Comparison of ENCODE assay signal across 16 cellular contexts in the genomic region with DNA sequence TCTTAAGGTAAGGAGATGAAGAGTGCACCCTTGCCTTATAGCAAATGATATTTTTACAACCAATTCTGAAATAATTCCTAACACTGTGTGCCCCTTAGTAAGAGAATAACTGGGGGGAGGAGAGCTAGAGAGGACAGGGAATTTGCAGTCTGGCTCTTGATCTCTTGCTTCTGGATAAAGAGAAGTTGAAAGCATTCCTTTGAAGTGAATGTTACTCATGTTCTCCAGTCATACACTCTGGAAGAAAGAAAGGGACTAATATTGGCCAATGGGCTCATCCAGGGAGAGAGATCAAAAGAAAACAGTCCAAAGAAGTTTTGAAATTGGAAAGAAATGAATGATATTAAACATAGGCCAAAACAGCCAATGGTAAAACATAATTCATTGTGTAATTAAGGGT. TPM values are rescaled to one million over a fixed set of nuclear protein-coding genes. Genes with fewer than 3 reads are reported as not detected.
DNase-seq lines count a peak whose midpoint lies in the region; ATAC-seq and TF ChIP-seq lines count a peak whose summit lies in the region.
"Had no signal": no experiment of that assay in that cellular context is flagged by ENCODE, and none has a peak within 500 bp of the region (broad histone marks: within the 10 kb centered on the region; RNA-seq: fewer than 3 reads in every experiment).

No MANE protein-coding gene starts in this region.

- H2BK12ac ChIP-seq in mesenchymal stem cell (ENCODE audit: low read length in 2 of 2), result no peak overlapping the region

- no peak overlapping the region for H2BK120ac ChIP-seq in mesenchymal stem cell (ENCODE audit: low read depth, low read length)

- H4K91ac ChIP-seq in mesenchymal stem cell (ENCODE audit: low read length), result no peak overlapping the region

- H3K27ac ChIP-seq in mesenchymal stem cell (ENCODE audit: low read length, poor library complexity, severe bottlenecking), result peak overlapping the region; percentile 3
- no peak overlapping the region for H3K27ac ChIP-seq in lower lobe of right lung
- H3K27ac ChIP-seq: heart left ventricle, left ventricle myocardium inferior had no signal

- intact Hi-C loops in lower lobe of right lung (cut with DNase I), result no loop called here

- H3K4ac ChIP-seq in mesenchymal stem cell (ENCODE audit: low read depth in 1 of 2, low read length in 2 of 2), result no peak overlapping the region

- peaks cover 91% of the 10 kb centered on the region for H3K4me1 Mint-ChIP-seq in HFFc6 (ENCODE audit: low read depth)

- H3K36me3 ChIP-seq in mesenchymal stem cell (ENCODE audit: control insufficient read depth in 1 of 2, insufficient read depth in 2 of 2, low read depth in 1 of 2, low read length in 2 of 2) (peaks cover 0 to 6% of the 10 kb centered on the region in 2 experiments), lower lobe of right lung (no peaks in the 10 kb centered on the region)
- H3K36me3 ChIP-seq: heart left ventricle, left ventricle myocardium inferior had no signal

- H3K14ac ChIP-seq in mesenchymal stem cell (ENCODE audit: low read length in 2 of 2), result no peak overlapping the region

- peaks cover 16% of the 10 kb centered on the region for H3K79me1 ChIP-seq in mesenchymal stem cell (replicated peaks; ENCODE audit: low read length, poor library complexity, severe bottlenecking)

- DNase-seq in AG08396 (ENCODE audit: low spot score) (peak; percentile 49), HFFc6 (peak; percentile 57), astrocyte of the hippocampus (ENCODE audit: low read depth, low spot score) (peak; percentile 64), mesenchymal stem cell (peak; percentile 41), lower lobe of right lung (no peak), NOMO-1 treated with dmso at 0.1 percent for 144 hours (lab: John Stamatoyannopoulos, UW; ENCODE audit: unreplicated experiment) (no peak), NCI-H526 treated with DMSO at 0.1 percent for 48 hours (lab: John Stamatoyannopoulos, UW) (no peak)
- DNase-seq: activated CD8-positive, alpha-beta memory T cell treated with anti-CD3 and anti-CD28 coated beads, Interleukin-2, amount 10 ng/mL, durations not matched to agents 7 days and 5 days; C1 segment of cervical spinal cord; GDM1; heart left ventricle; left ventricle myocardium inferior; MG63; NCI-H2171 treated with DMSO at 0.1 percent for 48 hours; RPMI8226 had no signal

- H3K4me3 ChIP-seq in mesenchymal stem cell (ENCODE audit: insufficient read depth in 1 of 2, low read depth in 1 of 2, low read length in 2 of 2) (no peak overlapping the region), lower lobe of right lung (no peak overlapping the region)
- H3K4me3 ChIP-seq: heart left ventricle, left ventricle myocardium inferior, MG63 had no signal

- TF ChIP-seq CTCF in HFFc6 (IDR thresholded peaks at IDR 0.05), result no peak
- TF ChIP-seq CTCF in lower lobe of right lung (IDR thresholded peaks at IDR 0.05), result no peak

- H3K9me3 Mint-ChIP-seq in HFFc6, result no peaks in the 10 kb centered on the region

- H3K4me1 ChIP-seq in mesenchymal stem cell (ENCODE audit: control insufficient read depth, insufficient read depth, low read depth, low read length) (peaks cover 8% of the 10 kb centered on the region), lower lobe of right lung (no peaks in the 10 kb centered on the region)

- H3K9ac ChIP-seq in mesenchymal stem cell (ENCODE audit: low read length), result no peak overlapping the region

- ATAC-seq in HG03469 (IDR thresholded peaks at IDR 0.05; ENCODE audit: unreplicated experiment) (no peak), lower lobe of right lung (no peak)
- ATAC-seq: activated CD8-positive, alpha-beta memory T cell treated with anti-CD3 and anti-CD28 coated beads, Interleukin-2, amount 10 ng/mL, durations not matched to agents 7 days and 5 days; heart left ventricle had no signal

- H3K4me2 ChIP-seq in mesenchymal stem cell (ENCODE audit: low read length, poor library complexity, severe bottlenecking), result no peak overlapping the region

- H4K8ac ChIP-seq in mesenchymal stem cell (ENCODE audit: low read length), result no peak overlapping the region

- no peak overlapping the region for H3K18ac ChIP-seq in mesenchymal stem cell (ENCODE audit: low read depth in 1 of 2, low read length in 2 of 2)

- H2BK5ac ChIP-seq in mesenchymal stem cell (ENCODE audit: low read depth, low read length, poor library complexity, severe bottlenecking), result no peak overlapping the region

- H2BK15ac ChIP-seq in mesenchymal stem cell (ENCODE audit: low read depth, poor library complexity, severe bottlenecking), result no peak overlapping the region

- no peaks in the 10 kb centered on the region; the same call in none of the 2 replicates for H3K27me3 Mint-ChIP-seq in HFFc6 (ENCODE audit: insufficient read depth)
- H3K27me3 Mint-ChIP-seq: activated CD8-positive, alpha-beta memory T cell treated with anti-CD3 and anti-CD28 coated beads, Interleukin-2, amount 10 ng/mL, durations not matched to agents 7 days and 5 days had no signal

- peaks cover 63% of the 10 kb centered on the region for H3K36me3 Mint-ChIP-seq in HFFc6 (ENCODE audit: low read depth)

- H3K9me3 ChIP-seq in mesenchymal stem cell (ENCODE audit: control insufficient read depth, low read length) (no peaks in the 10 kb centered on the region), lower lobe of right lung (no peaks in the 10 kb centered on the region)
- H3K9me3 ChIP-seq: heart left ventricle, left ventricle myocardium inferior, MG63 had no signal

- no peak overlapping the region for H3K23ac ChIP-seq in mesenchymal stem cell (ENCODE audit: low read length in 2 of 2)

- H3K4me3 Mint-ChIP-seq in HFFc6, result peak overlapping the region; percentile 59
- H3K4me3 Mint-ChIP-seq: activated CD8-positive, alpha-beta memory T cell treated with anti-CD3 and anti-CD28 coated beads, Interleukin-2, amount 10 ng/mL, durations not matched to agents 7 days and 5 days had no signal

- H2AFZ ChIP-seq in mesenchymal stem cell (ENCODE audit: low read depth, low read length), result no peak overlapping the region

- no peak overlapping the region for H2AK5ac ChIP-seq in mesenchymal stem cell (ENCODE audit: low read length, severe bottlenecking)

- peak overlapping the region; percentile 66 for H3K27ac Mint-ChIP-seq in HFFc6

- H3K27me3 ChIP-seq in mesenchymal stem cell (ENCODE audit: control insufficient read depth in 1 of 2, insufficient read depth in 1 of 2, low read length in 2 of 2) (no peaks in the 10 kb centered on the region), lower lobe of right lung (ENCODE audit: low read depth) (no peaks in the 10 kb centered on the region)
- H3K27me3 ChIP-seq: heart left ventricle, MG63 had no signal

RNA-seq across cellular contexts. Expression of a gene that starts 25.3 kb away (rescaled TPM):
- total RNA-seq in HFFc6 (2021; fragmentation: NEBNext Ultra II Directional; extraction: Animal tissue kit (Norgen Biotek cat#: 25700)), result 1,000 to 10,000 TPM; 1,007 to 1,412 (median 1,300) TPM
- polyA plus RNA-seq in mesenchymal stem cell (2013, experiment 1 of 2), result 22.0 TPM
- polyA plus RNA-seq in mesenchymal stem cell (2013, experiment 2 of 2), result 21.5 TPM
- 14.2 TPM for total RNA-seq in lower lobe of right lung

Comparison
In these comparisons a context has a peak if more than half of its experiments do, and no peak if none do; other contexts are left out.
1. DNase-seq: peak in AG08396 (single experiment), HFFc6 (single experiment), astrocyte of the hippocampus (single experiment) and mesenchymal stem cell (single experiment); none in lower lobe of right lung (single experiment), NOMO-1 treated with dmso at 0.1 percent for 144 hours (single experiment) and NCI-H526 treated with DMSO at 0.1 percent for 48 hours (single experiment).
2. RNA of a gene that starts 25.3 kb away (total RNA-seq): 1,007 to 1,412 TPM in HFFc6; 14.2 TPM in lower lobe of right lung (single experiment); every median in the first group is over 10 times any median in the second.